In the genomic region with DNA sequence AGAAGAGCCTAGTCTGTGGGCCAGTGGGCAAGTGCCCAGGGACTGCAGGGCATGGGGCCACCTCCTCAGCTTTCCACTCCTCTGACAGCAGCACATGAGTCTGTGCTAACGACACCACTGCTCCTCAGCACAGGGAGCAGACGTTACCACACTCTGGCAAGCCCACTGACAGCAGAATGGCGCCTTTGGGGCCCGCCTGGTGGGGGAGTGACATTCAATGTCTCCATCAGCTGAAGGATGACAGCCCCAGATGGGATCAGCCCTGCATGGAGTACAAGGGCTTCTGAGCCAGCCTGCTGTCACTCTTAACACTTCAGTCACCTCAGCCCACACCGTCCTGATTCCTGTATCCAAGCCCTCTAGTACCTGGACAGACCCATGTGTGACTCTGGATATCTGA, we compare ENCODE assay signal across 16 cellular contexts.
DNase-seq lines count a peak whose midpoint lies in the region; ATAC-seq and TF ChIP-seq lines count a peak whose summit lies in the region.
"Had no signal": no experiment of that assay in that cellular context is flagged by ENCODE, and none has a peak within 500 bp of the region (broad histone marks: within the 10 kb centered on the region; RNA-seq: fewer than 3 reads in every experiment).

No MANE protein-coding gene starts in this region.

- CTCF ChIA-PET in CD4-positive, alpha-beta T cell (lab: Charles Lee): no interaction called here

- H3K4me3 Mint-ChIP-seq in GM23338: no peak overlapping the region
- no peak overlapping the region for H3K4me3 Mint-ChIP-seq in CD4-positive, alpha-beta T cell
- H3K4me3 Mint-ChIP-seq: B cell; CD4-positive, alpha-beta memory T cell had no signal

- H3K79me2 ChIP-seq in GM23338 (replicated peaks; ENCODE audit: insufficient read depth): no peaks in the 10 kb centered on the region

- H2AFZ ChIP-seq in GM23338: 0 out of 2 replicates have a peak overlapping the region, but pooled peaks have one; percentile 7
- H2AFZ ChIP-seq: GM23248 had no signal

- ATAC-seq in GM23338 (peak; percentile 18; the same call in 2 of the 3 replicates), GM18907 (IDR thresholded peaks at IDR 0.05; ENCODE audit: unreplicated experiment) (no peak)
- no peak for ATAC-seq in CD4-positive, alpha-beta T cell (ENCODE audit: poor library complexity)
- ATAC-seq: K562 had no signal

- intact Hi-C loops in posterior vena cava (cut with DNase I): no loop called here
- intact Hi-C loops in CD4-positive, alpha-beta T cell (cut with DNase I, micrococcal nuclease): no loop called here

- no peaks in the 10 kb centered on the region for H3F3A ChIP-seq in GM23338 (replicated peaks; ENCODE audit: low read depth)

- no peak overlapping the region for H3K4me3 ChIP-seq in GM23338
- H3K4me3 ChIP-seq: GM23248, K562 had no signal

- H3K9me2 ChIP-seq in GM23338 (ENCODE audit: insufficient read depth): no peaks in the 10 kb centered on the region

- TF ChIP-seq CTCF in GM23338 (conservative IDR thresholded peaks at IDR 0.05; ENCODE audit: low read depth in 2 of 2): no peak
- no peak for TF ChIP-seq CTCF in CD4-positive, alpha-beta T cell (IDR thresholded peaks at IDR 0.05)

- peaks cover 6% of the 10 kb centered on the region for H3K27me3 Mint-ChIP-seq in GM23338 (ENCODE audit: insufficient read depth, low read depth, poor library complexity)
- no peaks in the 10 kb centered on the region for H3K27me3 Mint-ChIP-seq in CD4-positive, alpha-beta T cell

- no peak overlapping the region for H3K27ac Mint-ChIP-seq in GM23338
- H3K27ac Mint-ChIP-seq in CD4-positive, alpha-beta T cell: no peak overlapping the region
- H3K27ac Mint-ChIP-seq: B cell; CD4-positive, alpha-beta memory T cell had no signal

- POLR2A ChIA-PET in CD4-positive, alpha-beta T cell (lab: Charles Lee): no interaction called here

- H4K20me1 ChIP-seq in GM23338 (replicated peaks; ENCODE audit: insufficient read depth): no peaks in the 10 kb centered on the region

- no peaks in the 10 kb centered on the region for H3K9me3 ChIP-seq in CD4-positive, alpha-beta T cell (ENCODE audit: control insufficient read depth, low read length)

- H3K4me1 ChIP-seq in GM23338 (ENCODE audit: insufficient read depth): peaks cover 3% of the 10 kb centered on the region; the same call in 1 of the 2 replicates

- no peak overlapping the region for H3K27ac ChIP-seq in GM23338 (ENCODE audit: low read depth)
- no peak overlapping the region for H3K27ac ChIP-seq in CD4-positive, alpha-beta T cell (ENCODE audit: low read depth, low read length)
- H3K27ac ChIP-seq: GM23248 had no signal

- H3K36me3 Mint-ChIP-seq in GM23338 (ENCODE audit: low read depth): no peaks in the 10 kb centered on the region
- H3K36me3 Mint-ChIP-seq in CD4-positive, alpha-beta T cell (ENCODE audit: low read depth): no peaks in the 10 kb centered on the region
- H3K36me3 Mint-ChIP-seq: CD4-positive, alpha-beta memory T cell had no signal

- H3K4me1 Mint-ChIP-seq in GM23338: peaks cover 21% of the 10 kb centered on the region
- no peaks in the 10 kb centered on the region for H3K4me1 Mint-ChIP-seq in CD4-positive, alpha-beta T cell (ENCODE audit: low read depth)
- H3K4me1 Mint-ChIP-seq: B cell; CD4-positive, alpha-beta memory T cell had no signal

- H3K36me3 ChIP-seq in GM23338 (ENCODE audit: insufficient read depth): no peaks in the 10 kb centered on the region

- H3K27me3 ChIP-seq in GM23338 (ENCODE audit: insufficient read depth): no peaks in the 10 kb centered on the region
- no peaks in the 10 kb centered on the region for H3K27me3 ChIP-seq in CD4-positive, alpha-beta T cell (ENCODE audit: control insufficient read depth, insufficient read depth, low read length)

- H3K9me3 Mint-ChIP-seq in GM23338: no peaks in the 10 kb centered on the region
- no peaks in the 10 kb centered on the region for H3K9me3 Mint-ChIP-seq in CD4-positive, alpha-beta T cell

- DNase-seq in GM23338 (ENCODE audit: low spot score) (no peak), NCI-H1694 (lab: John Stamatoyannopoulos, UW) (peak; percentile 75), cerebellar cortex (ENCODE audit: low spot score) (peak; percentile 19), posterior vena cava (ENCODE audit: low spot score) (peak; percentile 68), NCI-H446 treated with DMSO at 0.1 percent for 48 hours (lab: John Stamatoyannopoulos, UW) (no peak)
- no peak for DNase-seq in CD4-positive, alpha-beta T cell
- DNase-seq: Calu3; CD4-positive, alpha-beta memory T cell; DMS79; GM23248; NCI-H1930; NCI-H526; SW 1271 had no signal

- 0 out of 2 replicates have a peak overlapping the region, but pooled peaks have one; percentile 26 for H3K4me2 ChIP-seq in GM23338

TF ChIP-seq in GM23338, 12 proteins besides CTCF, POLR2A, EP300 and RAD21 (continues in another document):
- TF ChIP-seq ZNF331 (CRISPR knock-in tag; IDR thresholded peaks at IDR 0.05; ENCODE audit: low read depth) (no peak), ZNF462 (CRISPR knock-in tag; IDR thresholded peaks at IDR 0.05) (no peak), NANOG (IDR thresholded peaks at IDR 0.05; ENCODE audit: borderline replicate concordance) (no peak), JUNB (IDR thresholded peaks at IDR 0.05; ENCODE audit: unreplicated experiment) (no peak), EZH2 (IDR thresholded peaks at IDR 0.05; ENCODE audit: low read depth, unreplicated experiment) (no peak), ZNF114 (CRISPR knock-in tag; IDR thresholded peaks at IDR 0.05) (no peak), ETS1 (IDR thresholded peaks at IDR 0.05) (no peak), STAT1 (IDR thresholded peaks at IDR 0.05; ENCODE audit: unreplicated experiment) (no peak), CREB1 (CRISPR knock-in tag; IDR thresholded peaks at IDR 0.05; ENCODE audit: low read depth) (no peak), EZH2phosphoT487 (IDR thresholded peaks at IDR 0.05; ENCODE audit: unreplicated experiment) (no peak), POLR2AphosphoS5 (IDR thresholded peaks at IDR 0.05; ENCODE audit: low read depth) (no peak)

Comparison
In these comparisons a context has a peak if more than half of its experiments do, and no peak if none do; other contexts are left out.
1. DNase-seq: peak in NCI-H1694 (single experiment), cerebellar cortex (single experiment) and posterior vena cava (single experiment); none in GM23338 (single experiment), CD4-positive, alpha-beta T cell (0 of 10) and NCI-H446 treated with DMSO at 0.1 percent for 48 hours (single experiment).